Comparison of ENCODE assay signal across 13 cellular contexts in genomic region chr6:45448417-45449389, GRCh38.
DNase-seq lines count a peak whose midpoint lies in the region; ATAC-seq and TF ChIP-seq lines count a peak whose summit lies in the region.
"Had no signal": no experiment of that assay in that cellular context is flagged by ENCODE, and none has a peak within 500 bp of the region (broad histone marks: within the 10 kb centered on the region; RNA-seq: fewer than 3 reads in every experiment).

No MANE protein-coding gene starts in this region.

- H3K36me3 Mint-ChIP-seq in activated CD4-positive, alpha-beta memory T cell treated with anti-CD3 and anti-CD28 coated beads, Interleukin-2, amount 10 ng/mL, durations not matched to agents 7 days and 5 days (ENCODE audit: low read depth): peaks cover 91% of the 10 kb centered on the region

- CTCF ChIA-PET in activated CD4-positive, alpha-beta memory T cell treated with anti-CD3 and anti-CD28 coated beads, Interleukin-2, amount 10 ng/mL, durations not matched to agents 7 days and 5 days (lab: Charles Lee): interaction anchor here (1.0 kb wide), 1 partner anchor 10 kb away, joined by 3 read pairs; no protein-coding TSS in a partner anchor

- H3K4me3 ChIP-seq in AG09309 (ENCODE audit: control insufficient read depth, low read depth, low read length): no peak overlapping the region
- H3K4me3 ChIP-seq: coronary artery had no signal

- POLR2A ChIA-PET in activated CD4-positive, alpha-beta memory T cell treated with anti-CD3 and anti-CD28 coated beads, Interleukin-2, amount 10 ng/mL, durations not matched to agents 7 days and 5 days (lab: Charles Lee): interaction anchor here (0.7 to 1.8 kb wide), 13 partner anchors 9 to 266 kb away, joined by 3 to 10 read pairs (median 5); no protein-coding TSS in a partner anchor

- peak overlapping the region; percentile 18 for H3K4me3 Mint-ChIP-seq in activated CD4-positive, alpha-beta memory T cell treated with anti-CD3 and anti-CD28 coated beads, Interleukin-2, amount 10 ng/mL, durations not matched to agents 7 days and 5 days

- H3K27me3 Mint-ChIP-seq in activated CD4-positive, alpha-beta memory T cell treated with anti-CD3 and anti-CD28 coated beads, Interleukin-2, amount 10 ng/mL, durations not matched to agents 7 days and 5 days: no peaks in the 10 kb centered on the region

- DNase-seq in AG09309 (ENCODE audit: low read depth): peak; percentile 65
- peak; percentile 13 for DNase-seq in GM03348 (ENCODE audit: low spot score)
- no peak for DNase-seq in activated CD4-positive, alpha-beta memory T cell treated with anti-CD3 and anti-CD28 coated beads, Interleukin-2, amount 10 ng/mL, durations not matched to agents 7 days and 5 days
- DNase-seq in iris pigment epithelial cell (ENCODE audit: low read depth): peak; percentile 71
- no peak for DNase-seq in T1000 (lab: John Stamatoyannopoulos, UW)
- DNase-seq in NCI-H510A treated with DMSO at 0.1 percent for 48 hours (lab: John Stamatoyannopoulos, UW): no peak
- DNase-seq: amygdala, C1 segment of cervical spinal cord had no signal

- ATAC-seq in GM21360 (IDR thresholded peaks at IDR 0.05; ENCODE audit: unreplicated experiment) (no peak), HG02610 (IDR thresholded peaks at IDR 0.05; ENCODE audit: unreplicated experiment) (no peak)
- ATAC-seq: esophagus mucosa, left lobe of liver had no signal

- no peaks in the 10 kb centered on the region for H3K9me3 Mint-ChIP-seq in activated CD4-positive, alpha-beta memory T cell treated with anti-CD3 and anti-CD28 coated beads, Interleukin-2, amount 10 ng/mL, durations not matched to agents 7 days and 5 days

- no peak for TF ChIP-seq CTCF in AG09309 (IDR thresholded peaks at IDR 0.05; ENCODE audit: control insufficient read depth, insufficient read depth, low read depth, low read length, missing control alignments)

- peak overlapping the region; percentile 36 for H3K27ac Mint-ChIP-seq in activated CD4-positive, alpha-beta memory T cell treated with anti-CD3 and anti-CD28 coated beads, Interleukin-2, amount 10 ng/mL, durations not matched to agents 7 days and 5 days

- H3K4me1 Mint-ChIP-seq in activated CD4-positive, alpha-beta memory T cell treated with anti-CD3 and anti-CD28 coated beads, Interleukin-2, amount 10 ng/mL, durations not matched to agents 7 days and 5 days: peaks cover 94% of the 10 kb centered on the region

Comparison
In these comparisons a context has a peak if more than half of its experiments do, and no peak if none do; other contexts are left out.
1. DNase-seq: peak in AG09309 (single experiment), GM03348 (single experiment) and iris pigment epithelial cell (single experiment); none in activated CD4-positive, alpha-beta memory T cell treated with anti-CD3 and anti-CD28 coated beads, Interleukin-2, amount 10 ng/mL, durations not matched to agents 7 days and 5 days (single experiment), T1000 (single experiment) and NCI-H510A treated with DMSO at 0.1 percent for 48 hours (single experiment).